Comparison of ENCODE assay signal across 19 cellular contexts in the genomic region with DNA sequence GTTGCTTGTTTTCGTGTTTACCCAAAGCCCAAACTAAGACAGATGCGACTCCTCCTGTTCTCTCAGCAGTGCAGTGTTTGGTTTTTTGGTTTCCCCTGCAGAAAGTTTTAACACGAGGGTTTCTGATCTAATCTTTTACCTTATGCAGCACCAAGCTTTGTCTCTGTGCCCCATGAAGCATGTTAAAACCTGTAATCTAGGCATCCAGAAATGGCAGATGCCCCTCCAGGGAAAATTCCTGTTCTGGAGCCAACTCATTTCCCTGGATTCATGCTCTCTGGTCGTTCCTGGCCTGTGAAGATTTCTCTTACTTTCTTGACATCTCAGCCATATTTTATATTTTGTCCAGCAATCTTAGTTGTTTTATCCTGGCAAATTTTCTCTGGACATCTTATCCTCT.
A peak's percentile ranks its signal among the peaks of the same experiment; 100 is the strongest.
DNase-seq lines count a peak whose midpoint lies in the region; ATAC-seq and TF ChIP-seq lines count a peak whose summit lies in the region.
"Had no signal": no experiment of that assay in that cellular context is flagged by ENCODE, and none has a peak within 500 bp of the region (broad histone marks: within the 10 kb centered on the region; RNA-seq: fewer than 3 reads in every experiment).

No MANE protein-coding gene starts in this region.

- H3K9me3 ChIP-seq in BE2C (no peaks in the 10 kb centered on the region), OCI-LY3 (ENCODE audit: insufficient read depth, low read length) (no peaks in the 10 kb centered on the region)
- H3K9me3 ChIP-seq: SJCRH30 had no signal

- H3K4me2 ChIP-seq in OCI-LY3 (ENCODE audit: low read length), result peak overlapping the region; percentile 52
- H3K4me2 ChIP-seq: GM23338 had no signal

- no peak overlapping the region for H3K27ac ChIP-seq in OCI-LY3 (ENCODE audit: low read length)
- H3K27ac ChIP-seq: SJCRH30 had no signal

- no peaks in the 10 kb centered on the region for H3K27me3 Mint-ChIP-seq in mesothelial cell of epicardium (ENCODE audit: low read depth)

- no peaks in the 10 kb centered on the region for H3K27me3 ChIP-seq in BE2C
- no peaks in the 10 kb centered on the region for H3K27me3 ChIP-seq in OCI-LY3 (ENCODE audit: low read depth, low read length)
- H3K27me3 ChIP-seq: SJCRH30 had no signal

- H2AFZ ChIP-seq in OCI-LY3 (ENCODE audit: low read depth, low read length), result no peak overlapping the region
- H2AFZ ChIP-seq: GM23338 had no signal

- H3K4me1 Mint-ChIP-seq in mesothelial cell of epicardium, result peaks cover 44% of the 10 kb centered on the region
- H3K4me1 Mint-ChIP-seq: CD4-positive, CD25-positive, alpha-beta regulatory T cell had no signal

- no peaks in the 10 kb centered on the region for H3K9me3 Mint-ChIP-seq in mesothelial cell of epicardium
- H3K9me3 Mint-ChIP-seq: GM23338 had no signal

- H3K36me3 ChIP-seq in BE2C (no peaks in the 10 kb centered on the region), OCI-LY3 (replicated peaks; ENCODE audit: low read depth, low read length) (no peaks in the 10 kb centered on the region)
- H3K36me3 ChIP-seq: SJCRH30 had no signal

- ATAC-seq in GM19467 (IDR thresholded peaks at IDR 0.05; ENCODE audit: unreplicated experiment), result no peak

- peak overlapping the region; percentile 23 for H3K27ac Mint-ChIP-seq in mesothelial cell of epicardium
- H3K27ac Mint-ChIP-seq: CD4-positive, CD25-positive, alpha-beta regulatory T cell; GM23338 had no signal

- no peaks in the 10 kb centered on the region for H3K79me2 ChIP-seq in OCI-LY3 (ENCODE audit: low read length)

- peaks cover 15% of the 10 kb centered on the region for H3K4me1 ChIP-seq in BE2C
- H3K4me1 ChIP-seq in OCI-LY3 (ENCODE audit: low read length), result peaks cover 31% of the 10 kb centered on the region

- no peak overlapping the region for H3K4me3 ChIP-seq in BE2C (ENCODE audit: low read depth, low read length)
- H3K4me3 ChIP-seq in OCI-LY3 (ENCODE audit: low read length), result no peak overlapping the region
- H3K4me3 ChIP-seq in epithelial cell of esophagus (ENCODE audit: low read length), result no peak overlapping the region
- H3K4me3 ChIP-seq: GM23338, SJCRH30 had no signal

- DNase-seq in BE2C (peak; percentile 30), epithelial cell of esophagus (ENCODE audit: low read depth) (peak; percentile 70), mesothelial cell of epicardium (ENCODE audit: low spot score in 2 of 2, unreplicated experiment in 2 of 2) (no peak), HPDE6-E6E7 (ENCODE audit: extremely low spot score) (no peak), pons (ENCODE audit: low spot score) (no peak), RKO (ENCODE audit: low spot score) (no peak)
- DNase-seq: CD4-positive, CD25-positive, alpha-beta regulatory T cell; DMS79 treated with DMSO at 0.1 percent for 48 hours; HCEC 1CT; KG1; NCI-H1105; NCI-H146; NCI-H2081; NCI-H446 treated with DMSO at 0.1 percent for 48 hours; NCI-H526 treated with DMSO at 0.1 percent for 48 hours; SJCRH30 had no signal

- no peaks in the 10 kb centered on the region for H4K20me1 ChIP-seq in OCI-LY3 (ENCODE audit: insufficient read depth, low read length)

- peaks cover 5% of the 10 kb centered on the region for H3K36me3 Mint-ChIP-seq in mesothelial cell of epicardium
- H3K36me3 Mint-ChIP-seq: CD4-positive, CD25-positive, alpha-beta regulatory T cell had no signal

- TF ChIP-seq CTCF in BE2C (IDR thresholded peaks at IDR 0.05; ENCODE audit: low read depth, low read length) (no peak), OCI-LY3 (IDR thresholded peaks at IDR 0.05; ENCODE audit: low read depth, low read length) (no peak), epithelial cell of esophagus (IDR thresholded peaks at IDR 0.05; ENCODE audit: insufficient read depth, low read depth, low read length, missing control alignments) (no peak), mesothelial cell of epicardium (IDR thresholded peaks at IDR 0.05; ENCODE audit: unreplicated experiment) (no peak)

- H3K9ac ChIP-seq in OCI-LY3 (ENCODE audit: low read length), result no peak overlapping the region

- no peak overlapping the region for H3K4me3 Mint-ChIP-seq in mesothelial cell of epicardium
- H3K4me3 Mint-ChIP-seq: CD4-positive, CD25-positive, alpha-beta regulatory T cell; GM23338 had no signal

Comparison
In these comparisons a context has a peak if more than half of its experiments do, and no peak if none do; other contexts are left out.
1. DNase-seq: peak in BE2C (single experiment) and epithelial cell of esophagus (single experiment); none in mesothelial cell of epicardium (0 of 2), HPDE6-E6E7 (single experiment), pons (single experiment) and RKO (single experiment).